2 cellular contexts compared by ENCODE assay signal in genomic region chr14:70229877-70230640, GRCh38. TPM values are rescaled to one million over a fixed set of nuclear protein-coding genes. Genes with fewer than 3 reads are reported as not detected.
"Had no signal": no experiment of that assay in that cellular context is flagged by ENCODE, and none has a peak within 500 bp of the region (broad histone marks: within the 10 kb centered on the region; RNA-seq: fewer than 3 reads in every experiment).

No MANE protein-coding gene starts in this region.

RNA-seq across cellular contexts. Expression of gene SLC8A3, which starts 41.3 kb away (rescaled TPM):
- total RNA-seq: endothelial cell of umbilical vein, fibroblast of villous mesenchyme had no signal
- polyA plus RNA-seq: endothelial cell of umbilical vein had no signal
